ENCODE assay signal across 18 cellular contexts in genomic region chr7:70701487-70701886, GRCh38.
DNase-seq lines count a peak whose midpoint lies in the region; FAIRE-seq and TF ChIP-seq lines count a peak whose summit lies in the region.
"Had no signal": no experiment of that assay in that cellular context is flagged by ENCODE, and none has a peak within 500 bp of the region (broad histone marks: within the 10 kb centered on the region; RNA-seq: fewer than 3 reads in every experiment).

No MANE protein-coding gene starts in this region.

- H3K4me3 ChIP-seq in BLaER1 treated with 17β-estradiol and CSF1 and Interleukin-3, amounts not matched to agents 10 nM and 100 nM, result no peak overlapping the region
- no peak overlapping the region for H3K4me3 ChIP-seq in Loucy (ENCODE audit: low read length, poor library complexity, severe bottlenecking)
- H3K4me3 ChIP-seq in iPS-15b (ENCODE audit: low read depth, low read length), result peak overlapping the region; percentile 2
- no peak overlapping the region for H3K4me3 ChIP-seq in small intestine (ENCODE audit: low read depth in 1 of 2, low read length in 2 of 2)

- TF ChIP-seq CTCF in Loucy (conservative IDR thresholded peaks at IDR 0.05; ENCODE audit: low read length) (no peak), VCaP (conservative IDR thresholded peaks at IDR 0.05) (no peak)

- H4K20me1 ChIP-seq in BLaER1 treated with 17β-estradiol and CSF1 and Interleukin-3, amounts not matched to agents 10 nM and 100 nM, result peaks cover 0 to 100% (median 100%) of the 10 kb centered on the region in 11 experiments; a peak in 17 of 22 replicates
- peaks cover 61% of the 10 kb centered on the region for H4K20me1 ChIP-seq in Loucy (ENCODE audit: insufficient read depth, low read length, poor library complexity, severe bottlenecking)

- 72 to 75% (median 74%) methylated on average over 6 of the region's 6 CpGs for WGBS in small intestine, 3 donors

- no peak overlapping the region for H2AFZ ChIP-seq in Loucy (ENCODE audit: low read length)

- 0 out of 22 replicates have a peak, but pooled peaks cover 0 to 4% (median 0%) of the 10 kb centered on the region in 11 experiments for H3K9me3 ChIP-seq in BLaER1 treated with 17β-estradiol and CSF1 and Interleukin-3, amounts not matched to agents 10 nM and 100 nM (replicated peaks in 1 of 11)
- H3K9me3 ChIP-seq in Loucy (ENCODE audit: insufficient read depth, low read depth, low read length), result no peaks in the 10 kb centered on the region
- no peaks in the 10 kb centered on the region for H3K9me3 ChIP-seq in iPS-15b (ENCODE audit: control insufficient read depth, insufficient read depth, low read length)
- no peaks in the 10 kb centered on the region for H3K9me3 ChIP-seq in small intestine (ENCODE audit: control insufficient read depth, low read depth)
- H3K9me3 ChIP-seq: SK-N-SH had no signal

- peaks cover 29 to 92% (median 73%) of the 10 kb centered on the region in 10 experiments for H3K4me1 ChIP-seq in BLaER1 treated with 17β-estradiol and CSF1 and Interleukin-3, amounts not matched to agents 10 nM and 100 nM
- H3K4me1 ChIP-seq in Loucy (ENCODE audit: insufficient read depth, low read length, poor library complexity, severe bottlenecking) (peaks cover 59% of the 10 kb centered on the region), iPS-15b (ENCODE audit: control insufficient read depth, insufficient read depth, low read length) (peaks cover 70% of the 10 kb centered on the region), small intestine (ENCODE audit: control insufficient read depth in 2 of 2, insufficient read depth in 1 of 2, low read depth in 1 of 2, low read length in 1 of 2) (peaks cover 4 to 5% of the 10 kb centered on the region in 2 donors)

- peaks cover 5 to 82% (median 80%) of the 10 kb centered on the region in 11 experiments; a peak in 20 of 22 replicates for H3K36me3 ChIP-seq in BLaER1 treated with 17β-estradiol and CSF1 and Interleukin-3, amounts not matched to agents 10 nM and 100 nM
- H3K36me3 ChIP-seq in Loucy (ENCODE audit: insufficient read depth, low read length), result peaks cover 32% of the 10 kb centered on the region
- H3K36me3 ChIP-seq in iPS-15b (ENCODE audit: control insufficient read depth, insufficient read depth, low read length), result peaks cover 6% of the 10 kb centered on the region
- H3K36me3 ChIP-seq in small intestine (ENCODE audit: control insufficient read depth in 2 of 2, insufficient read depth in 2 of 2, low read length in 2 of 2), result peaks cover 0 to 6% of the 10 kb centered on the region in 2 donors

- no peak for FAIRE-seq in small intestine (lab: Jason Lieb, UNC)

- H3K27ac ChIP-seq in BLaER1 treated with 17β-estradiol and CSF1 and Interleukin-3, amounts not matched to agents 10 nM and 100 nM, result peak overlapping the region in 1 of 11 experiments; percentile 34; a peak in 1 of 22 replicates
- H3K27ac ChIP-seq in VCaP, result peak overlapping the region; percentile 65
- no peak overlapping the region for H3K27ac ChIP-seq in small intestine (ENCODE audit: low read depth in 1 of 2, low read length in 1 of 2)

- peaks cover 99% of the 10 kb centered on the region for H3K79me2 ChIP-seq in Loucy (ENCODE audit: insufficient read depth, low read length)

- H3K4me2 ChIP-seq in BLaER1 treated with 17β-estradiol and CSF1 and Interleukin-3, amounts not matched to agents 10 nM and 100 nM, result peak overlapping the region in 9 of 11 experiments; percentile 22 to 94 (median 89); a peak in 15 of 22 replicates
- peak overlapping the region; percentile 95 for H3K4me2 ChIP-seq in Loucy (ENCODE audit: low read depth, low read length, poor library complexity, severe bottlenecking)
- H3K4me2 ChIP-seq: SK-N-SH had no signal

- no peak for DNase-seq in small intestine
- DNase-seq in NCI-H2029 treated with DMSO at 0.1 percent for 48 hours (lab: John Stamatoyannopoulos, UW), result no peak
- no peak for DNase-seq in KG1 (lab: John Stamatoyannopoulos, UW)
- DNase-seq in NOMO-1 (lab: John Stamatoyannopoulos, UW; ENCODE audit: unreplicated experiment in 2 of 2), result no peak
- DNase-seq: 8988T; CD4-positive, alpha-beta T cell; DMS79 treated with DMSO at 0.1 percent for 48 hours; IMR-90; Kasumi-1; NCI-H1092; NCI-H2107; NCI-H510A treated with DMSO at 0.1 percent for 48 hours; SHP77; SK-N-SH had no signal

- H3F3A ChIP-seq in Loucy (ENCODE audit: low read depth), result 0 out of 2 replicates have a peak, but pooled peaks cover 4% of the 10 kb centered on the region

- no peaks in the 10 kb centered on the region for H3K9me2 ChIP-seq in Loucy (replicated peaks; ENCODE audit: low read depth, low read length)
- H3K9me2 ChIP-seq: SK-N-SH had no signal

- H3K27me3 ChIP-seq in BLaER1 treated with 17β-estradiol and CSF1 and Interleukin-3, amounts not matched to agents 10 nM and 100 nM, result no peaks in the 10 kb centered on the region
- H3K27me3 ChIP-seq in Loucy (ENCODE audit: insufficient read depth, low read length, poor library complexity, severe bottlenecking) (no peaks in the 10 kb centered on the region), iPS-15b (ENCODE audit: control insufficient read depth, insufficient read depth, low read length) (no peaks in the 10 kb centered on the region), small intestine (ENCODE audit: control insufficient read depth in 2 of 2, insufficient read depth in 2 of 2, low read length in 2 of 2) (no peaks in the 10 kb centered on the region)

- H3K9ac ChIP-seq in BLaER1 treated with 17β-estradiol and CSF1 and Interleukin-3, amounts not matched to agents 10 nM and 100 nM, result peak overlapping the region in 2 of 11 experiments; percentile 3 to 64; a peak in 1 of 22 replicates
- H3K9ac ChIP-seq in Loucy (ENCODE audit: low read depth, low read length, poor library complexity, severe bottlenecking), result no peak overlapping the region
- no peak overlapping the region for H3K9ac ChIP-seq in iPS-15b (ENCODE audit: low read depth, low read length)
- H3K9ac ChIP-seq: SK-N-SH had no signal
